8 cellular contexts compared by ENCODE assay signal in genomic region chr17:67386965-67387551, GRCh38. TPM values are rescaled to one million over a fixed set of nuclear protein-coding genes. Genes with fewer than 3 reads are reported as not detected.
A peak's percentile ranks its signal among the peaks of the same experiment; 100 is the strongest.
DNase-seq lines count a peak whose midpoint lies in the region; ATAC-seq and TF ChIP-seq lines count a peak whose summit lies in the region.

No MANE protein-coding gene starts in this region.

- 46 to 59% methylated on average over 16 of the region's 16 CpGs for WGBS in testis, 2 donors

- TF ChIP-seq CTCF in WI38 (IDR thresholded peaks at IDR 0.05; ENCODE audit: low read depth, low read length) (peak; percentile 88), chondrocyte (IDR thresholded peaks at IDR 0.05) (peak; percentile 79), mucosa of descending colon (IDR thresholded peaks at IDR 0.05) (peak; percentile 63), testis (IDR thresholded peaks at IDR 0.05) (peak; percentile 62 to 75 (median 70))

- H3K27ac Mint-ChIP-seq in chondrocyte (ENCODE audit: unreplicated experiment) = no peak overlapping the region

- H3K4me1 Mint-ChIP-seq in chondrocyte (ENCODE audit: low read depth) = peaks cover 9% of the 10 kb centered on the region

- H3K9me3 Mint-ChIP-seq in chondrocyte (ENCODE audit: low read depth) = no peaks in the 10 kb centered on the region

- H3K27ac ChIP-seq in testis = no peak overlapping the region

- no peaks in the 10 kb centered on the region for H3K27me3 ChIP-seq in testis

- no peak for TF ChIP-seq POLR2A in testis (IDR thresholded peaks at IDR 0.05)

- intact Hi-C loops in mucosa of descending colon (cut with DNase I, micrococcal nuclease) = no loop called here
- intact Hi-C loops in testis (cut with DNase I; ENCODE audit: low total_unique reads) = no loop called here

- H3K4me3 ChIP-seq in WI38 (ENCODE audit: low read depth, low read length) (no peak overlapping the region), mucosa of descending colon (no peak overlapping the region), testis (no peak overlapping the region)

- no peaks in the 10 kb centered on the region for H3K4me1 ChIP-seq in mucosa of descending colon (ENCODE audit: low read depth)
- H3K4me1 ChIP-seq in testis = peaks cover 5% of the 10 kb centered on the region

- H3K36me3 Mint-ChIP-seq in chondrocyte (ENCODE audit: low read depth) = no peaks in the 10 kb centered on the region

- peak; percentile 82 for ATAC-seq in mucosa of descending colon

- no peaks in the 10 kb centered on the region for H3K36me3 ChIP-seq in mucosa of descending colon (ENCODE audit: low read depth)
- H3K36me3 ChIP-seq in testis (ENCODE audit: low read depth, missing control alignments) = no peaks in the 10 kb centered on the region

- H3K9me3 ChIP-seq in mucosa of descending colon (no peaks in the 10 kb centered on the region), testis (no peaks in the 10 kb centered on the region)

- peak; percentile 6 to 39 for DNase-seq in NCI-H187 (lab: John Stamatoyannopoulos, UW)
- no peak for DNase-seq in NCI-H187 treated with DMSO at 0.1 percent for 48 hours (lab: John Stamatoyannopoulos, UW)
- DNase-seq in NCI-H1105 (lab: John Stamatoyannopoulos, UW) = peak; percentile 16
- DNase-seq in chondrocyte (ENCODE audit: low spot score) = no peak
- peak in 2 of 3 donors; percentile 79 to 80 for DNase-seq in mucosa of descending colon
- peak; percentile 69 for DNase-seq in testis
- DNase-seq in HPDE6-E6E7 (ENCODE audit: extremely low spot score) = no peak

- H3K27me3 Mint-ChIP-seq in chondrocyte (ENCODE audit: low read depth) = no peaks in the 10 kb centered on the region

- H3K4me3 Mint-ChIP-seq in chondrocyte (ENCODE audit: unreplicated experiment) = no peak overlapping the region

RNA-seq across cellular contexts. Expression of gene PITPNC1, which starts 10.0 kb away (rescaled TPM):
- 3.2 to 5.4 TPM (median 5.1 TPM) in 3 replicates for total RNA-seq in chondrocyte
- 10 to 100 TPM; 10.7 to 11.4 (median 10.9) TPM for total RNA-seq in mucosa of descending colon
- 10 to 100 TPM in 1 of 2 donors, 1 to 10 TPM in 1; 8.3 to 12.2 TPM for total RNA-seq in testis
- polyA plus RNA-seq in testis (ENCODE audit: insufficient read depth, low read depth, low replicate concordance) = 12.8 TPM

RNA-seq across cellular contexts. Expression of gene PSMD12, which starts 20.7 kb away (rescaled TPM):
- total RNA-seq in chondrocyte (44.2 to 50.9 TPM (median 44.5 TPM) in 3 replicates), mucosa of descending colon (10 to 100 TPM; 33.5 to 59.8 (median 41.2) TPM), testis (10 to 100 TPM; 32.8 to 46.3 TPM)
- polyA plus RNA-seq in testis (ENCODE audit: insufficient read depth, low read depth, low replicate concordance) = 71.2 TPM

Comparison
In these comparisons a context has a peak if more than half of its experiments do, and no peak if none do; other contexts are left out.
1. DNase-seq: peak in NCI-H187 (2 of 2), NCI-H1105 (single experiment), mucosa of descending colon (2 of 3) and testis (single experiment); none in NCI-H187 treated with DMSO at 0.1 percent for 48 hours (single experiment), chondrocyte (single experiment) and HPDE6-E6E7 (single experiment).
2. Peak in every context shown above with its lines, with median percentiles within 50 percentile points of each other: CTCF ChIP-seq.